Comparison of ENCODE assay signal across 1 cellular context in the genomic region with DNA sequence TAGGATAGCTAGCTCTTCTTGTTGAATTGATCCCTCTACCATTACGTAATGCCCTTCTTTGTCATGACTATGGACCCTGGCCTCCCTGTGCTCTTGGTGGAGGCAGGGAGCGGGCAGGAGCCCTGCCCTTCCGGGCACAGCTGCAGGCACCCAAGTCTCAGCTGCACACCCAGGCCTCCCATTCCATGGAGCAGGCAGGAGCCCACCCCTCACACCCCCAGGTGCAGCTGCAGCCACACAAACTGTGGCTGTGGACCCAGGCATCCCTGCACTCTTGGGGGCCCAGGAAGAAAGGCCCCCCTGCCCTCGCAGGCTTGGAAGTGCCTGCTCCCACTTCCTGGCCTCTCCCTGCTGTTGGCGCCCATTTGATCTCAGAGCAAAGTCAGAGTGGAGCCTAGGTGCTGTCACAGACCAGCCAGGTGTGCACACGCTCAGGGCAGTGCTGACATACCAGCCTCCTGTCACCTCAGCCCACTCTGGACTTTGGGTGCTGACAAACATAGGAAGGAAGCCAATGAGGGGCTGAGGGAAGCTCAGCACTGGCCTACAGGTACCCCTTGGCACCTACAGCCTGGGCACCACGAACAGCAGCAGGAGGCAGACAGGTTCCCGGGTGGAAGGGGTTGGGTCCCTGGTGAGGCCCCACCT.
TF ChIP-seq lines count a peak whose summit lies in the region.

No MANE protein-coding gene starts in this region.

TF ChIP-seq in HepG2, 621 proteins besides CTCF, POLR2A, EP300 and RAD21 (continued from another document and continues in another):
- TF ChIP-seq, protein P1, sequence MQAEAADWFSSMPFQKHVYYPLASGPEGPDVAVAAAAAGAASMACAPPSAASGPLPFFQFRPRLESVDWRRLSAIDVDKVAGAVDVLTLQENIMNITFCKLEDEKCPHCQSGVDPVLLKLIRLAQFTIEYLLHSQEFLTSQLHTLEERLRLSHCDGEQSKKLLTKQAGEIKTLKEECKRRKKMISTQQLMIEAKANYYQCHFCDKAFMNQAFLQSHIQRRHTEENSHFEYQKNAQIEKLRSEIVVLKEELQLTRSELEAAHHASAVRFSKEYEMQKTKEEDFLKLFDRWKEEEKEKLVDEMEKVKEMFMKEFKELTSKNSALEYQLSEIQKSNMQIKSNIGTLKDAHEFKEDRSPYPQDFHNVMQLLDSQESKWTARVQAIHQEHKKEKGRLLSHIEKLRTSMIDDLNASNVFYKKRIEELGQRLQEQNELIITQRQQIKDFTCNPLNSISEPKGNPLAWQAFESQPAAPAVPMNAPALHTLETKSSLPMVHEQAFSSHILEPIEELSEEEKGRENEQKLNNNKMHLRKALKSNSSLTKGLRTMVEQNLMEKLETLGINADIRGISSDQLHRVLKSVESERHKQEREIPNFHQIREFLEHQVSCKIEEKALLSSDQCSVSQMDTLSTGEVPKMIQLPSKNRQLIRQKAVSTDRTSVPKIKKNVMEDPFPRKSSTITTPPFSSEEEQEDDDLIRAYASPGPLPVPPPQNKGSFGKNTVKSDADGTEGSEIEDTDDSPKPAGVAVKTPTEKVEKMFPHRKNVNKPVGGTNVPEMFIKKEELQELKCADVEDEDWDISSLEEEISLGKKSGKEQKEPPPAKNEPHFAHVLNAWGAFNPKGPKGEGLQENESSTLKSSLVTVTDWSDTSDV (CRISPR knock-in tag; IDR thresholded peaks at IDR 0.05), result no peak
- TF ChIP-seq, protein P2, sequence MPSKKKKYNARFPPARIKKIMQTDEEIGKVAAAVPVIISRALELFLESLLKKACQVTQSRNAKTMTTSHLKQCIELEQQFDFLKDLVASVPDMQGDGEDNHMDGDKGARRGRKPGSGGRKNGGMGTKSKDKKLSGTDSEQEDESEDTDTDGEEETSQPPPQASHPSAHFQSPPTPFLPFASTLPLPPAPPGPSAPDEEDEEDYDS (CRISPR knock-in tag; IDR thresholded peaks at IDR 0.05), result no peak
- TF ChIP-seq SP1 (IDR thresholded peaks at IDR 0.05) (no peak), SP1 (CRISPR knock-in tag; IDR thresholded peaks at IDR 0.05) (no peak), ZMYM2 (CRISPR knock-in tag; IDR thresholded peaks at IDR 0.05) (no peak), FOXM1 (CRISPR knock-in tag; IDR thresholded peaks at IDR 0.05) (no peak), PHF8 (CRISPR knock-in tag; IDR thresholded peaks at IDR 0.05) (no peak), REPIN1 (CRISPR knock-in tag; IDR thresholded peaks at IDR 0.05; ENCODE audit: borderline replicate concordance, low read depth) (no peak), ZNF224 (CRISPR knock-in tag; IDR thresholded peaks at IDR 0.05) (no peak), ETV6 (CRISPR knock-in tag; conservative IDR thresholded peaks at IDR 0.05) (no peak), MIXL1 (CRISPR knock-in tag; IDR thresholded peaks at IDR 0.05) (no peak), POLR2G (IDR thresholded peaks at IDR 0.05; ENCODE audit: low read depth, low read length) (no peak), HNF4G (IDR thresholded peaks at IDR 0.05; ENCODE audit: borderline replicate concordance, low read depth, low read length) (0 out of 2 replicates have a peak, but pooled peaks have one; percentile 5), HNF4G (CRISPR knock-in tag; IDR thresholded peaks at IDR 0.05; ENCODE audit: borderline replicate concordance, low read depth) (no peak), SP4 (CRISPR knock-in tag; IDR thresholded peaks at IDR 0.05) (no peak), ZNF674 (CRISPR knock-in tag; IDR thresholded peaks at IDR 0.05; ENCODE audit: low read depth) (no peak), CEBPG (CRISPR knock-in tag; IDR thresholded peaks at IDR 0.05) (peak; percentile 76), SALL1 (CRISPR knock-in tag; IDR thresholded peaks at IDR 0.05) (peak; percentile 9; the same call in 1 of the 2 replicates), ZNF7 (CRISPR knock-in tag; IDR thresholded peaks at IDR 0.05) (no peak), MYC (CRISPR knock-in tag; IDR thresholded peaks at IDR 0.05; ENCODE audit: borderline replicate concordance) (0 out of 2 replicates have a peak, but pooled peaks have one; percentile 13), CREB1 (IDR thresholded peaks at IDR 0.05) (no peak), CREB1 (CRISPR knock-in tag; IDR thresholded peaks at IDR 0.05) (no peak), JDP2 (CRISPR knock-in tag; IDR thresholded peaks at IDR 0.05; ENCODE audit: borderline replicate concordance) (no peak)
- TF ChIP-seq, protein P3, sequence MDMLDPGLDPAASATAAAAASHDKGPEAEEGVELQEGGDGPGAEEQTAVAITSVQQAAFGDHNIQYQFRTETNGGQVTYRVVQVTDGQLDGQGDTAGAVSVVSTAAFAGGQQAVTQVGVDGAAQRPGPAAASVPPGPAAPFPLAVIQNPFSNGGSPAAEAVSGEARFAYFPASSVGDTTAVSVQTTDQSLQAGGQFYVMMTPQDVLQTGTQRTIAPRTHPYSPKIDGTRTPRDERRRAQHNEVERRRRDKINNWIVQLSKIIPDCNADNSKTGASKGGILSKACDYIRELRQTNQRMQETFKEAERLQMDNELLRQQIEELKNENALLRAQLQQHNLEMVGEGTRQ (IDR thresholded peaks at IDR 0.05; ENCODE audit: low read depth, low read length), result no peak
- TF ChIP-seq, protein P3 (CRISPR knock-in tag; IDR thresholded peaks at IDR 0.05; ENCODE audit: borderline replicate concordance), result no peak
- TF ChIP-seq, protein P4, sequence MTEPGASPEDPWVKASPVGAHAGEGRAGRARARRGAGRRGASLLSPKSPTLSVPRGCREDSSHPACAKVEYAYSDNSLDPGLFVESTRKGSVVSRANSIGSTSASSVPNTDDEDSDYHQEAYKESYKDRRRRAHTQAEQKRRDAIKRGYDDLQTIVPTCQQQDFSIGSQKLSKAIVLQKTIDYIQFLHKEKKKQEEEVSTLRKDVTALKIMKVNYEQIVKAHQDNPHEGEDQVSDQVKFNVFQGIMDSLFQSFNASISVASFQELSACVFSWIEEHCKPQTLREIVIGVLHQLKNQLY (CRISPR knock-in tag; IDR thresholded peaks at IDR 0.05), result no peak
- TF ChIP-seq, protein P5, sequence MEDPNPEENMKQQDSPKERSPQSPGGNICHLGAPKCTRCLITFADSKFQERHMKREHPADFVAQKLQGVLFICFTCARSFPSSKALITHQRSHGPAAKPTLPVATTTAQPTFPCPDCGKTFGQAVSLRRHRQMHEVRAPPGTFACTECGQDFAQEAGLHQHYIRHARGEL (CRISPR knock-in tag; IDR thresholded peaks at IDR 0.05), result no peak
- TF ChIP-seq, protein P6, sequence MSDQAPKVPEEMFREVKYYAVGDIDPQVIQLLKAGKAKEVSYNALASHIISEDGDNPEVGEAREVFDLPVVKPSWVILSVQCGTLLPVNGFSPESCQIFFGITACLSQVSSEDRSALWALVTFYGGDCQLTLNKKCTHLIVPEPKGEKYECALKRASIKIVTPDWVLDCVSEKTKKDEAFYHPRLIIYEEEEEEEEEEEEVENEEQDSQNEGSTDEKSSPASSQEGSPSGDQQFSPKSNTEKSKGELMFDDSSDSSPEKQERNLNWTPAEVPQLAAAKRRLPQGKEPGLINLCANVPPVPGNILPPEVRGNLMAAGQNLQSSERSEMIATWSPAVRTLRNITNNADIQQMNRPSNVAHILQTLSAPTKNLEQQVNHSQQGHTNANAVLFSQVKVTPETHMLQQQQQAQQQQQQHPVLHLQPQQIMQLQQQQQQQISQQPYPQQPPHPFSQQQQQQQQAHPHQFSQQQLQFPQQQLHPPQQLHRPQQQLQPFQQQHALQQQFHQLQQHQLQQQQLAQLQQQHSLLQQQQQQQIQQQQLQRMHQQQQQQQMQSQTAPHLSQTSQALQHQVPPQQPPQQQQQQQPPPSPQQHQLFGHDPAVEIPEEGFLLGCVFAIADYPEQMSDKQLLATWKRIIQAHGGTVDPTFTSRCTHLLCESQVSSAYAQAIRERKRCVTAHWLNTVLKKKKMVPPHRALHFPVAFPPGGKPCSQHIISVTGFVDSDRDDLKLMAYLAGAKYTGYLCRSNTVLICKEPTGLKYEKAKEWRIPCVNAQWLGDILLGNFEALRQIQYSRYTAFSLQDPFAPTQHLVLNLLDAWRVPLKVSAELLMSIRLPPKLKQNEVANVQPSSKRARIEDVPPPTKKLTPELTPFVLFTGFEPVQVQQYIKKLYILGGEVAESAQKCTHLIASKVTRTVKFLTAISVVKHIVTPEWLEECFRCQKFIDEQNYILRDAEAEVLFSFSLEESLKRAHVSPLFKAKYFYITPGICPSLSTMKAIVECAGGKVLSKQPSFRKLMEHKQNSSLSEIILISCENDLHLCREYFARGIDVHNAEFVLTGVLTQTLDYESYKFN (CRISPR knock-in tag; conservative IDR thresholded peaks at IDR 0.05), result peak; percentile 44
- TF ChIP-seq, protein P7, sequence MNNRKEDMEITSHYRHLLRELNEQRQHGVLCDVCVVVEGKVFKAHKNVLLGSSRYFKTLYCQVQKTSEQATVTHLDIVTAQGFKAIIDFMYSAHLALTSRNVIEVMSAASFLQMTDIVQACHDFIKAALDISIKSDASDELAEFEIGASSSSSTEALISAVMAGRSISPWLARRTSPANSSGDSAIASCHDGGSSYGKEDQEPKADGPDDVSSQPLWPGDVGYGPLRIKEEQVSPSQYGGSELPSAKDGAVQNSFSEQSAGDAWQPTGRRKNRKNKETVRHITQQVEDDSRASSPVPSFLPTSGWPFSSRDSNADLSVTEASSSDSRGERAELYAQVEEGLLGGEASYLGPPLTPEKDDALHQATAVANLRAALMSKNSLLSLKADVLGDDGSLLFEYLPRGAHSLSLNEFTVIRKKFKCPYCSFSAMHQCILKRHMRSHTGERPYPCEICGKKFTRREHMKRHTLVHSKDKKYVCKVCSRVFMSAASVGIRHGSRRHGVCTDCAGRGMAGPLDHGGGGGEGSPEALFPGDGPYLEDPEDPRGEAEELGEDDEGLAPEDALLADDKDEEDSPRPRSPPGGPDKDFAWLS (CRISPR knock-in tag; IDR thresholded peaks at IDR 0.05; ENCODE audit: borderline replicate concordance), result no peak
- TF ChIP-seq, protein P8, sequence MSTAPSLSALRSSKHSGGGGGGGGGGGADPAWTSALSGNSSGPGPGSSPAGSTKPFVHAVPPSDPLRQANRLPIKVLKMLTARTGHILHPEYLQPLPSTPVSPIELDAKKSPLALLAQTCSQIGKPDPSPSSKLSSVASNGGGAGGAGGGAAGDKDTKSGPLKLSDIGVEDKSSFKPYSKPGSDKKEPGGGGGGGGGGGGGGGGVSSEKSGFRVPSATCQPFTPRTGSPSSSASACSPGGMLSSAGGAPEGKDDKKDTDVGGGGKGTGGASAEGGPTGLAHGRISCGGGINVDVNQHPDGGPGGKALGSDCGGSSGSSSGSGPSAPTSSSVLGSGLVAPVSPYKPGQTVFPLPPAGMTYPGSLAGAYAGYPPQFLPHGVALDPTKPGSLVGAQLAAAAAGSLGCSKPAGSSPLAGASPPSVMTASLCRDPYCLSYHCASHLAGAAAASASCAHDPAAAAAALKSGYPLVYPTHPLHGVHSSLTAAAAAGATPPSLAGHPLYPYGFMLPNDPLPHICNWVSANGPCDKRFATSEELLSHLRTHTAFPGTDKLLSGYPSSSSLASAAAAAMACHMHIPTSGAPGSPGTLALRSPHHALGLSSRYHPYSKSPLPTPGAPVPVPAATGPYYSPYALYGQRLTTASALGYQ (CRISPR knock-in tag; IDR thresholded peaks at IDR 0.05), result no peak
- TF ChIP-seq, protein P9, sequence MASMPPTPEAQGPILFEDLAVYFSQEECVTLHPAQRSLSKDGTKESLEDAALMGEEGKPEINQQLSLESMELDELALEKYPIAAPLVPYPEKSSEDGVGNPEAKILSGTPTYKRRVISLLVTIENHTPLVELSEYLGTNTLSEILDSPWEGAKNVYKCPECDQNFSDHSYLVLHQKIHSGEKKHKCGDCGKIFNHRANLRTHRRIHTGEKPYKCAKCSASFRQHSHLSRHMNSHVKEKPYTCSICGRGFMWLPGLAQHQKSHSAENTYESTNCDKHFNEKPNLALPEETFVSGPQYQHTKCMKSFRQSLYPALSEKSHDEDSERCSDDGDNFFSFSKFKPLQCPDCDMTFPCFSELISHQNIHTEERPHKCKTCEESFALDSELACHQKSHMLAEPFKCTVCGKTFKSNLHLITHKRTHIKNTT (CRISPR knock-in tag; IDR thresholded peaks at IDR 0.05), result no peak
- TF ChIP-seq, protein P10, sequence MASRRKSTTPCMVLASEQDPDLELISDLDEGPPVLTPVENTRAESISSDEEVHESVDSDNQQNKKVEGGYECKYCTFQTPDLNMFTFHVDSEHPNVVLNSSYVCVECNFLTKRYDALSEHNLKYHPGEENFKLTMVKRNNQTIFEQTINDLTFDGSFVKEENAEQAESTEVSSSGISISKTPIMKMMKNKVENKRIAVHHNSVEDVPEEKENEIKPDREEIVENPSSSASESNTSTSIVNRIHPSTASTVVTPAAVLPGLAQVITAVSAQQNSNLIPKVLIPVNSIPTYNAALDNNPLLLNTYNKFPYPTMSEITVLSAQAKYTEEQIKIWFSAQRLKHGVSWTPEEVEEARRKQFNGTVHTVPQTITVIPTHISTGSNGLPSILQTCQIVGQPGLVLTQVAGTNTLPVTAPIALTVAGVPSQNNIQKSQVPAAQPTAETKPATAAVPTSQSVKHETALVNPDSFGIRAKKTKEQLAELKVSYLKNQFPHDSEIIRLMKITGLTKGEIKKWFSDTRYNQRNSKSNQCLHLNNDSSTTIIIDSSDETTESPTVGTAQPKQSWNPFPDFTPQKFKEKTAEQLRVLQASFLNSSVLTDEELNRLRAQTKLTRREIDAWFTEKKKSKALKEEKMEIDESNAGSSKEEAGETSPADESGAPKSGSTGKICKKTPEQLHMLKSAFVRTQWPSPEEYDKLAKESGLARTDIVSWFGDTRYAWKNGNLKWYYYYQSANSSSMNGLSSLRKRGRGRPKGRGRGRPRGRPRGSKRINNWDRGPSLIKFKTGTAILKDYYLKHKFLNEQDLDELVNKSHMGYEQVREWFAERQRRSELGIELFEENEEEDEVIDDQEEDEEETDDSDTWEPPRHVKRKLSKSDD (CRISPR knock-in tag; IDR thresholded peaks at IDR 0.05; ENCODE audit: low read depth), result no peak
- TF ChIP-seq, protein P11, sequence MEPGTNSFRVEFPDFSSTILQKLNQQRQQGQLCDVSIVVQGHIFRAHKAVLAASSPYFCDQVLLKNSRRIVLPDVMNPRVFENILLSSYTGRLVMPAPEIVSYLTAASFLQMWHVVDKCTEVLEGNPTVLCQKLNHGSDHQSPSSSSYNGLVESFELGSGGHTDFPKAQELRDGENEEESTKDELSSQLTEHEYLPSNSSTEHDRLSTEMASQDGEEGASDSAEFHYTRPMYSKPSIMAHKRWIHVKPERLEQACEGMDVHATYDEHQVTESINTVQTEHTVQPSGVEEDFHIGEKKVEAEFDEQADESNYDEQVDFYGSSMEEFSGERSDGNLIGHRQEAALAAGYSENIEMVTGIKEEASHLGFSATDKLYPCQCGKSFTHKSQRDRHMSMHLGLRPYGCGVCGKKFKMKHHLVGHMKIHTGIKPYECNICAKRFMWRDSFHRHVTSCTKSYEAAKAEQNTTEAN (CRISPR knock-in tag; conservative IDR thresholded peaks at IDR 0.05), result no peak
- TF ChIP-seq, protein P12, sequence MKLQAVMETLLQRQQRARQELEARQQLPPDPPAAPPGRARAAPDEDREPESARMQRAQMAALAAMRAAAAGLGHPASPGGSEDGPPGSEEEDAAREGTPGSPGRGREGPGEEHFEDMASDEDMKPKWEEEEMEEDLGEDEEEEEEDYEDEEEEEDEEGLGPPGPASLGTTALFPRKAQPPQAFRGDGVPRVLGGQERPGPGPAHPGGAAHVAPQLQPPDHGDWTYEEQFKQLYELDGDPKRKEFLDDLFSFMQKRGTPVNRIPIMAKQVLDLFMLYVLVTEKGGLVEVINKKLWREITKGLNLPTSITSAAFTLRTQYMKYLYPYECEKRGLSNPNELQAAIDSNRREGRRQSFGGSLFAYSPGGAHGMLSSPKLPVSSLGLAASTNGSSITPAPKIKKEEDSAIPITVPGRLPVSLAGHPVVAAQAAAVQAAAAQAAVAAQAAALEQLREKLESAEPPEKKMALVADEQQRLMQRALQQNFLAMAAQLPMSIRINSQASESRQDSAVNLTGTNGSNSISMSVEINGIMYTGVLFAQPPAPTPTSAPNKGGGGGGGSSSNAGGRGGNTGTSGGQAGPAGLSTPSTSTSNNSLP (IDR thresholded peaks at IDR 0.05; ENCODE audit: low read depth, low read length), result no peak
